Comparison of ENCODE assay signal across 9 cellular contexts in the genomic region with DNA sequence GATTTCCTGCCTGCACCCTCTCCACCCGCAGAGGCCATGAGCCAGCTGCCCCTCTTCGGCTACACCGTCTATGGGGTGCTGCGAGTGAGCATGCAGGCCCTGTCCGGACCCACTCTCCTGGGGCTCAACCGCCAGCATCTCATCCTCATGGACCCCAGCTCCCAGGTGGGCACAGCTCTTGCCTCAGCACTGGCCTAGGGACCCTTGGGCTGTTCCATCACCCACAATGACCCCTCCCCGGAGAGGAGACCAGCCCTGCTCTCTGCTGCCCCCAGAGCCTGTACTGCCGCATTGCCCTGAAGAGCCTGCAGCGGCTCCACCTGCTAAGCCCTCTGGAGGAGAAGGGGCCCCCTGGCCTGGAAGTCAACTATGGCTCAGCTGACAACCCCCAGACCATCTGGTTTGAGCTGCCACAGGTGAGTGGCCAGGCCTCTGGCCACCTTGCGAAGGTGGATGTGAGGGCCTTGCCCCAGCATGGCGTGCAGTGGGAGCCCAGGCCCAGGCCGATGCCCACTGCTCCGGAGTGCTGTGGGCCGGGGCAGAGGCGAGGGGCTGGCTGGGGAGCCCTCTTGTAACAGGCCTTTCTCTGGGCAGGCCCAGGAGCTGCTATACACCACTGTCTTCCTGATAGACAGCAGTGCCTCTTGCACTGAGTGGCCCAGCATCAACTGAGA. TPM values are rescaled to one million over a fixed set of nuclear protein-coding genes. Genes with fewer than 3 reads are reported as not detected.
DNase-seq lines count a peak whose midpoint lies in the region; ATAC-seq and TF ChIP-seq lines count a peak whose summit lies in the region.
"Had no signal": no experiment of that assay in that cellular context is flagged by ENCODE, and none has a peak within 500 bp of the region (broad histone marks: within the 10 kb centered on the region; RNA-seq: fewer than 3 reads in every experiment).

No MANE protein-coding gene starts in this region.

- DNase-seq in AG04449 (ENCODE audit: low read depth, low spot score) (no peak), SJCRH30 (peak; percentile 66 to 78), osteocyte (ENCODE audit: extremely low spot score, unreplicated experiment) (no peak), NCI-H146 treated with DMSO at 0.1 percent for 48 hours (lab: John Stamatoyannopoulos, UW; ENCODE audit: unreplicated experiment) (no peak), ovary (no peak)

- H3K36me3 ChIP-seq in SJCRH30, result no peaks in the 10 kb centered on the region
- H3K36me3 ChIP-seq in ovary, result no peaks in the 10 kb centered on the region

- H3K4me1 ChIP-seq in SJCRH30 (peaks cover 16% of the 10 kb centered on the region), ovary (ENCODE audit: insufficient read depth) (peaks cover 4% of the 10 kb centered on the region)

- H3K27ac ChIP-seq in SJCRH30, result no peak overlapping the region
- no peak overlapping the region for H3K27ac ChIP-seq in ovary

- ATAC-seq in esophagus mucosa (peak; percentile 25), GM19463 (IDR thresholded peaks at IDR 0.05; ENCODE audit: unreplicated experiment) (no peak)

- CTCF ChIA-PET in AG04449 (lab: Yijun Ruan, JAX), result interaction anchor here (0.6 to 28.7 kb wide), 16 partner anchors 8 to 129 kb away, joined by 3 to 1427 read pairs (median 4); partner anchors contain the start of genes GALK1 and SMIM5

- H3K4me1 Mint-ChIP-seq in osteocyte (ENCODE audit: unreplicated experiment), result no peaks in the 10 kb centered on the region

- 76 to 79% (median 77%) methylated on average over 13 to 15 of the region's 15 CpGs for WGBS in ovary, 3 donors

- no peak overlapping the region for H3K4me3 Mint-ChIP-seq in osteocyte (ENCODE audit: unreplicated experiment)

- peak; percentile 71 for TF ChIP-seq CTCF in AG04449 (IDR thresholded peaks at IDR 0.05; ENCODE audit: insufficient read depth, low read length, missing control alignments)
- TF ChIP-seq CTCF in GM12874 (IDR thresholded peaks at IDR 0.05; ENCODE audit: insufficient read depth, low read depth, low read length), result peak; percentile 78
- TF ChIP-seq CTCF in osteocyte (IDR thresholded peaks at IDR 0.05), result peak; percentile 62
- no peak for TF ChIP-seq CTCF in ovary (IDR thresholded peaks at IDR 0.05)

- peaks cover 5% of the 10 kb centered on the region for H3K36me3 Mint-ChIP-seq in osteocyte (ENCODE audit: unreplicated experiment)

- intact Hi-C loops in ovary (cut with DNase I), result no loop called here

- H3K9me3 Mint-ChIP-seq in osteocyte (ENCODE audit: unreplicated experiment), result no peaks in the 10 kb centered on the region

- H3K27me3 ChIP-seq in SJCRH30, result peaks cover 4% of the 10 kb centered on the region
- no peaks in the 10 kb centered on the region for H3K27me3 ChIP-seq in ovary

- H3K27ac Mint-ChIP-seq in osteocyte (ENCODE audit: unreplicated experiment), result no peak overlapping the region

- H3K27me3 Mint-ChIP-seq in osteocyte (ENCODE audit: unreplicated experiment), result no peaks in the 10 kb centered on the region

- H3K4me3 ChIP-seq in AG04449 (ENCODE audit: low read depth, low read length) (no peak overlapping the region), SJCRH30 (no peak overlapping the region), ovary (no peak overlapping the region)

- POLR2A ChIA-PET in AG04449 (lab: Yijun Ruan, JAX), result no interaction called here

- H3K9me3 ChIP-seq in SJCRH30 (replicated peaks) (no peaks in the 10 kb centered on the region), ovary (no peaks in the 10 kb centered on the region)

- TF ChIP-seq EP300 in ovary (IDR thresholded peaks at IDR 0.05), result no peak

- no peak for TF ChIP-seq POLR2A in ovary (IDR thresholded peaks at IDR 0.05)

RNA-seq across cellular contexts. Expression of gene SMIM5, which starts 7.3 kb away (rescaled TPM):
- 0.14 and 0.18 TPM in 2 replicates for total RNA-seq in SJCRH30 (2014; rRNA removed; shearing (Covaris generic))
- total RNA-seq in esophagus mucosa (10.1 TPM), osteocyte (0.24 and 0.42 TPM in 2 replicates), ovary (1 to 10 TPM in 5 of 7 donors, under 1 TPM in 2; 0.51 to 7.9 (median 1.7) TPM)
- polyA plus RNA-seq in ovary, result under 1 TPM; 0.52 to 0.64 TPM
- total RNA-seq: dermis microvascular lymphatic vessel endothelial cell had no signal

RNA-seq across cellular contexts. Expression of gene MYO15B, which starts 38.4 kb away (rescaled TPM):
- total RNA-seq in SJCRH30 (2014; rRNA removed; shearing (Covaris generic)), result 0.02 TPM in 1 of 2 replicates, not detected in the other
- total RNA-seq in esophagus mucosa (15.6 TPM), osteocyte (40.8 and 42.5 TPM in 2 replicates), ovary (100 to 1,000 TPM; 152 to 383 (median 239) TPM)
- 100 to 1,000 TPM in 1 of 2 donors, 10 to 100 TPM in 1; 31.0 to 161 TPM for polyA plus RNA-seq in ovary

RNA-seq across cellular contexts. Expression of gene RECQL5, which starts 41.0 kb away (rescaled TPM):
- total RNA-seq in SJCRH30 (2014; rRNA removed; shearing (Covaris generic)), result 25.9 and 28.1 TPM in 2 replicates
- 36.6 TPM for total RNA-seq in esophagus mucosa
- 39.2 and 44.7 TPM in 2 replicates for total RNA-seq in osteocyte
- 10 to 100 TPM; 13.8 to 32.8 (median 24.8) TPM for total RNA-seq in ovary
- polyA plus RNA-seq in ovary, result 10 to 100 TPM; 15.7 to 19.4 TPM

RNA-seq across cellular contexts. Expression of gene SAP30BP, which starts 41.2 kb away (rescaled TPM):
- 63.4 and 74.0 TPM in 2 replicates for total RNA-seq in SJCRH30 (2014; rRNA removed; shearing (Covaris generic))
- 46.3 TPM for total RNA-seq in esophagus mucosa
- 88.1 and 103 TPM in 2 replicates for total RNA-seq in osteocyte
- total RNA-seq in ovary, result 10 to 100 TPM; 54.8 to 85.0 (median 74.7) TPM
- 10 to 100 TPM; 83.2 to 89.1 TPM for polyA plus RNA-seq in ovary

Comparison
In these comparisons a context has a peak if more than half of its experiments do, and no peak if none do; other contexts are left out.
1. DNase-seq: peak in SJCRH30 (2 of 2); none in AG04449 (single experiment), osteocyte (single experiment), NCI-H146 treated with DMSO at 0.1 percent for 48 hours (single experiment) and ovary (0 of 5).
2. CTCF ChIP-seq: peak in AG04449 (single experiment), GM12874 (single experiment) and osteocyte (single experiment); none in ovary (0 of 3).
3. RNA of gene MYO15B, which starts 38.4 kb away (total RNA-seq): 152 to 383 TPM in ovary, 40.8 to 42.5 TPM in osteocyte and 15.6 TPM in esophagus mucosa (single experiment); 0.02 TPM in SJCRH30; every median in the first group is over 10 times any median in the second.